9 cellular contexts compared by ENCODE assay signal in the genomic region with DNA sequence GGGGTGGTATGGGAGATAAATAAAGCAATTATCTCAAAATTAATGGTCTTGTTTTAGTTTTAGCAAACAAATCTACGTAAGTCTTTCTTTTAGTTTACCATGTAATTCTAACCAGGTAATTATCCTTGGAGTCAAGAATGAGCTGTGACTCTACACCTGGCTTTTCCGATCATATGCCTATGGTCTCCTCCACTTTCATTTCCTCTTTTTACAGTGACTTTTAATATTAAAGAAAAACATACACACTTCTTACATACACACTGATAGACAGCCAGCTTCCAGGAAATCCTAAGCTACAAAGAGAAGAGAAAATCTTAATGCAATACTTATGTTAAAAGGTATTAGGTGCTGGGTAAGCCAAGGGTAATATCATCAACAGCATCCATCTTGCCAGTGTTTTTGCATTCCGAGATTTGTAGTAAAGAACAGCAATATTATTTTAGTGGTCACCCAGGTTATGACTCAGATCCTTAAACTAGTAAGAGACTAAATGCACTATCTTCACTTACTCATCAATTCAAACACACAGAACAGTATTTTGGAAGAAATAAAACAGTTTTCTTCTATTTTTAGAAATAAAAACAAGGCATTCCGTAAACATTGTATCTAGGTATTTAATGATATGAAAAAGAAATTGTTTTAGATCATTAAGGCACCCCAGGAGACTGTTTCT. TPM values are rescaled to one million over a fixed set of nuclear protein-coding genes. Genes with fewer than 3 reads are reported as not detected.
DNase-seq lines count a peak whose midpoint lies in the region; TF ChIP-seq lines count a peak whose summit lies in the region.
"Had no signal": no experiment of that assay in that cellular context is flagged by ENCODE, and none has a peak within 500 bp of the region (broad histone marks: within the 10 kb centered on the region; RNA-seq: fewer than 3 reads in every experiment).

No MANE protein-coding gene starts in this region.

- TF ChIP-seq CTCF in Calu3 (IDR thresholded peaks at IDR 0.05; ENCODE audit: unreplicated experiment) (no peak), Loucy (conservative IDR thresholded peaks at IDR 0.05; ENCODE audit: low read length) (no peak), nephron (IDR thresholded peaks at IDR 0.05; ENCODE audit: unreplicated experiment in 3 of 3) (no peak)

- H3K79me2 ChIP-seq in Loucy (ENCODE audit: insufficient read depth, low read length), result peaks cover 84% of the 10 kb centered on the region

- no peaks in the 10 kb centered on the region for H3K9me3 ChIP-seq in Loucy (ENCODE audit: insufficient read depth, low read depth, low read length)
- H3K9me3 ChIP-seq: ovary had no signal

- H4K20me1 ChIP-seq in Loucy (ENCODE audit: insufficient read depth, low read length, poor library complexity, severe bottlenecking), result peaks cover 62% of the 10 kb centered on the region

- no TSS peak for BruUV-seq in Calu3 (replicated peaks; lab: Mats Ljungman, UMichigan)

- H3K4me1 ChIP-seq in Loucy (ENCODE audit: insufficient read depth, low read length, poor library complexity, severe bottlenecking), result peaks cover 54% of the 10 kb centered on the region

- H2AFZ ChIP-seq in Loucy (ENCODE audit: low read length), result no peak overlapping the region

- H3K36me3 Mint-ChIP-seq in Calu3 (ENCODE audit: insufficient read depth, unreplicated experiment), result peaks cover 44% of the 10 kb centered on the region
- peaks cover 3% of the 10 kb centered on the region for H3K36me3 Mint-ChIP-seq in nephron (ENCODE audit: low read depth)

- no peaks in the 10 kb centered on the region for H3K9me3 Mint-ChIP-seq in Calu3 (ENCODE audit: low read depth, unreplicated experiment)
- no peaks in the 10 kb centered on the region for H3K9me3 Mint-ChIP-seq in nephron

- intact Hi-C loops in Calu3 (cut with micrococcal nuclease; ENCODE audit: unreplicated experiment), result loop anchor here (10.0 kb wide), 1 partner anchor 642 kb away; a partner anchor contains a TSS

- H3K4me2 ChIP-seq in Loucy (ENCODE audit: low read depth, low read length, poor library complexity, severe bottlenecking), result peak overlapping the region; percentile 89

- peak overlapping the region; percentile 88 for H3K9ac ChIP-seq in Loucy (ENCODE audit: low read depth, low read length, poor library complexity, severe bottlenecking)

- H3K27me3 Mint-ChIP-seq in Calu3 (ENCODE audit: unreplicated experiment) (no peaks in the 10 kb centered on the region), nephron (ENCODE audit: low read depth) (peaks cover 80% of the 10 kb centered on the region)

- H3K9me2 ChIP-seq in Loucy (replicated peaks; ENCODE audit: low read depth, low read length), result no peaks in the 10 kb centered on the region

- peak overlapping the region; percentile 81 for H3K4me3 ChIP-seq in Loucy (ENCODE audit: low read length, poor library complexity, severe bottlenecking)
- H3K4me3 ChIP-seq: ovary had no signal

- DNase-seq in Calu3 (no peak), SW480 (ENCODE audit: low spot score) (peak; percentile 8), NCI-H2227 treated with DMSO at 0.1 percent for 48 hours (lab: John Stamatoyannopoulos, UW) (no peak), NCI-H2196 treated with DMSO at 0.1 percent for 48 hours (lab: John Stamatoyannopoulos, UW; ENCODE audit: unreplicated experiment) (no peak), mesenteric fat pad (ENCODE audit: low spot score) (no peak), LoVo (ENCODE audit: low spot score) (no peak)
- DNase-seq: ovary had no signal

- H3F3A ChIP-seq in Loucy (ENCODE audit: low read depth), result peaks cover 8% of the 10 kb centered on the region; the same call in 1 of the 2 replicates

- H3K4me3 Mint-ChIP-seq in Calu3 (ENCODE audit: low read depth, unreplicated experiment), result peak overlapping the region; percentile 95
- H3K4me3 Mint-ChIP-seq in nephron, result peak overlapping the region in 2 of 3 experiments; percentile 14 to 23

- H3K4me1 Mint-ChIP-seq in Calu3 (ENCODE audit: low read depth, unreplicated experiment), result peaks cover 18% of the 10 kb centered on the region
- H3K4me1 Mint-ChIP-seq in nephron, result peaks cover 16% of the 10 kb centered on the region

- CTCF ChIA-PET in Calu3 (lab: Charles Lee), result no interaction called here

- H3K27ac Mint-ChIP-seq in Calu3 (ENCODE audit: unreplicated experiment) (no peak overlapping the region), nephron (no peak overlapping the region)

- H3K27me3 ChIP-seq in Loucy (ENCODE audit: insufficient read depth, low read length, poor library complexity, severe bottlenecking), result no peaks in the 10 kb centered on the region
- H3K27me3 ChIP-seq: ovary had no signal

- H3K36me3 ChIP-seq in Loucy (ENCODE audit: insufficient read depth, low read length), result no peaks in the 10 kb centered on the region
- H3K36me3 ChIP-seq: ovary had no signal

RNA-seq across cellular contexts. Expression of a gene that starts 4.4 kb away (rescaled TPM):
- total RNA-seq in Calu3 (2022), result 1.9 and 2.5 TPM in 2 replicates
- total RNA-seq in mesenteric fat pad, result not detected
